In the genomic region with DNA sequence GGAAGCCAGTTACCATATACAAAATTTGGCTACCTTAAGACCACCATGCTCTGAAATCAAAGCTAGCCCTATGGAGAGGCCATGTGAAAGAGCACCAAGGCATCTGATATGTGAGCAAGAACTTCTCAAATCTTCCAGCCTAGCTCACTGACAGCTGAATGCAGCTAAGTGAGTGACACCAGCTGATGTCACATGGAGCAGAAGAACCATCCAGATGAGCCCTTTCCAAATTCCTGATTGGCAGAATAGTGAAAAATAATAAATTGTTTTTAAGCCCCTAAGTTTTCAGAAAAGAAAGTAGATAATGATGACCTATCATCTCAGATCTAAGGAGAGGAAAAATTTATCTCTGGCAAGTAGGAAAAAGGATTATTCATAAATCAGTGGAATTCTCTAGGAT, we compare ENCODE assay signal across 8 cellular contexts.
"Had no signal": no experiment of that assay in that cellular context is flagged by ENCODE, and none has a peak within 500 bp of the region (broad histone marks: within the 10 kb centered on the region; RNA-seq: fewer than 3 reads in every experiment).

No MANE protein-coding gene starts in this region.

- DNase-seq: IMR-90, KBM-7, KG1 had no signal

- H3K27ac ChIP-seq: HL-60, KMS-11 had no signal

- H3K4me3 Mint-ChIP-seq: IgD-negative memory B cell had no signal

- H3K27ac Mint-ChIP-seq: IgD-negative memory B cell had no signal

- ATAC-seq: K562 had no signal

- H3K4me2 ChIP-seq: KMS-11 had no signal

- H3K9ac ChIP-seq: KMS-11 had no signal

- H3K4me3 ChIP-seq: K562 had no signal

- FAIRE-seq: HTR-8/SVneo, K562 had no signal

- H3K36me3 Mint-ChIP-seq: IgD-negative memory B cell had no signal
